8 cellular contexts compared by ENCODE assay signal in the genomic region with DNA sequence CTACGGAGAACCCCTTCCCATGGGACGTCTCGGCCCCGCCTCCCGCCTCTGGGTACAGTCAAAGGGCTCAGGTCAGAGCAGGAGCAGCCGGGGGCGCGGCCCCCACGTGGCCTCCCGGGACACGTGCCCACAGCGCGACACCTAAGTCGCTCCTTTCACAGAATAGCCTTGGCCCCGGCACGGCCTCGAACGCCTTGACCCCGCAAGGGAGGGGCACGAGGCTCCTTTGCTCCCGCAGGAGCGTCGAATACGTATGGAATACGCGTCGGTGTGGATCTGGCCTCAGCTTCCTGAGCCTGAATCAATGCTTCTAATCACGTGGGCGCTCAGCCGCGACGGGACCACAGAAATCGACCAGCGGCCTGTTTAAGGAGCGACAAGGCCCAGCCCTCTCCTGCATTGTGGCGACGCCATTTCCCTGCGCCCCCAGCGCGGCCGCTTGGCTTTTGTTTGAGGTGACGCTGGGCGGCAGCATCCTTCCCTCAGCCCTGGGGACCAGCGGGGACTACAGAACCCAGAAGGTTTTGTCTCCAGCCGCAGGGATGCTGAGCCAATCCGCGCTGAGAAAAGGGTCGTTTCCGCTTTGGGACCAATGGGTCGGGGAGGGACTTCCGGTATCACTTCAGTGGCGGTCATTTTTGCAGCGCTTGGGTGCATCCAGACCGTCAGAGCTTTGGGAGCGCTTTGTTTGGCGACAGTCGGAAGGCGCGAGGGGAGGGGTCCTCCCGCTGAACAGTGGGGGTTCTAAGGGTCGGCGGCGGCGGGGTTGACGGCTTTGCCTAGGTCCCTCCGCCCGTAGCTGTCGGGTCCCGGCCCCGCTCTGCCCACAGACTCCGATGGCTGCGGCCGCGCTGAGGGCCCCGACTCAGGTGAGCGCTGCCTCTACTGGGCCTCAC. TPM values are rescaled to one million over a fixed set of nuclear protein-coding genes. Genes with fewer than 3 reads are reported as not detected.
DNase-seq lines count a peak whose midpoint lies in the region; ATAC-seq, FAIRE-seq and TF ChIP-seq lines count a peak whose summit lies in the region.

A gene (plus strand): TSS at position 625 of the 896 bp plus-strand sequence. CDS start 212 bp downstream, at position 837.

- no peaks in the 10 kb centered on the region for H4K20me1 ChIP-seq in keratinocyte (ENCODE audit: control insufficient read depth, extremely low read depth, insufficient read depth, low read length)

- H3K4me1 ChIP-seq in keratinocyte (ENCODE audit: control insufficient read depth, extremely low read depth, insufficient read depth, low read length): peaks cover 20% of the 10 kb centered on the region
- H3K4me1 ChIP-seq in spleen: peaks cover 10 to 34% (median 19%) of the 10 kb centered on the region in 6 donors

- peak within 1 kb of the TSS; percentile 85 for H3K4me2 ChIP-seq in keratinocyte (ENCODE audit: control insufficient read depth, extremely low read depth, insufficient read depth, low read depth, low read length)

- H3K27ac ChIP-seq in keratinocyte (ENCODE audit: control insufficient read depth, insufficient read depth, low read length) (peak within 1 kb of the TSS; percentile 31), spleen (peak within 1 kb of the TSS; percentile 51 to 83 (median 74))

- DNase-seq in COR-L47 (lab: John Stamatoyannopoulos, UW) (peak; percentile 84), NCI-H1092 treated with DMSO at 0.1 percent for 48 hours (lab: John Stamatoyannopoulos, UW) (peak; percentile 88), choroid plexus epithelial cell (ENCODE audit: low read depth) (peak; percentile 93), keratinocyte (ENCODE audit: low read depth, low spot score) (no peak), spleen (peak; percentile 96), SHP77 (lab: John Stamatoyannopoulos, UW) (no peak)
- peak; percentile 67 to 73 for DNase-seq in activated CD4-positive, alpha-beta T cell treated with anti-CD3 and anti-CD28 coated beads for 24 hours (ENCODE audit: low read depth in 2 of 2)

- H2AFZ ChIP-seq in keratinocyte (ENCODE audit: control insufficient read depth, low read length): peak within 1 kb of the TSS; percentile 93

- H3K9me3 ChIP-seq in keratinocyte (ENCODE audit: control insufficient read depth, low read depth, low read length) (peaks cover 12% of the 10 kb centered on the region), spleen (peaks cover 5 to 80% (median 51%) of the 10 kb centered on the region in 8 donors)

- H3K9ac ChIP-seq in keratinocyte (ENCODE audit: control insufficient read depth, extremely low read depth, insufficient read depth, low read length): peak within 1 kb of the TSS; percentile 47

- H3K9me1 ChIP-seq in keratinocyte (ENCODE audit: control insufficient read depth, extremely low read depth, insufficient read depth, low read length): no peaks in the 10 kb centered on the region

- peaks cover 2% of the 10 kb centered on the region for H3K79me2 ChIP-seq in keratinocyte (ENCODE audit: control insufficient read depth, insufficient read depth, low read length)

- H3K36me3 ChIP-seq in keratinocyte (ENCODE audit: control insufficient read depth in 2 of 2, extremely low read depth in 1 of 2, insufficient read depth in 2 of 2, low read length in 2 of 2) (no peaks in the 10 kb centered on the region), spleen (peaks cover 3 to 45% (median 34%) of the 10 kb centered on the region in 6 donors)

- H3K27me3 ChIP-seq in keratinocyte (ENCODE audit: control insufficient read depth, extremely low read depth, insufficient read depth, low read length) (no peaks in the 10 kb centered on the region), spleen (replicated peaks in 1 of 7) (no peaks in the 10 kb centered on the region)

- TF ChIP-seq CTCF in choroid plexus epithelial cell (conservative IDR thresholded peaks at IDR 0.05; ENCODE audit: low read depth, low read length) (peak; percentile 1), keratinocyte (optimal IDR thresholded peaks at IDR 0.05 in 1 of 3, IDR thresholded peaks at IDR 0.05 in 1 of 3, conservative IDR thresholded peaks at IDR 0.05 in 1 of 3; ENCODE audit: extremely low read depth in 1 of 3, insufficient read depth in 2 of 3, low read length in 3 of 3) (peak in 1 of 3 experiments; percentile 11), spleen (IDR thresholded peaks at IDR 0.05 in 8 of 11, conservative IDR thresholded peaks at IDR 0.05 in 3 of 11) (peak in 5 of 11 experiments; percentile 24 to 39 (median 28))

- peak; percentile 43 for FAIRE-seq in keratinocyte (lab: Jason Lieb, UNC)

- dilution Hi-C loops in keratinocyte (cut with MboI; ENCODE audit: extremely low pct_ligation_motif_present, low sequenced_read_pairs): no loop called here

- peak within 1 kb of the TSS; percentile 75 for H3K4me3 ChIP-seq in choroid plexus epithelial cell (ENCODE audit: low read depth, low read length)
- peak within 1 kb of the TSS; percentile 61 to 81 (median 73) for H3K4me3 ChIP-seq in keratinocyte (ENCODE audit: control insufficient read depth in 2 of 3, extremely low read depth in 1 of 3, insufficient read depth in 2 of 3, low read depth in 1 of 3, low read length in 3 of 3)
- H3K4me3 ChIP-seq in spleen: peak within 1 kb of the TSS; percentile 53 to 83 (median 76)

- peak; percentile 82 for ATAC-seq in GM21528 (IDR thresholded peaks at IDR 0.05; ENCODE audit: low FRiP score, unreplicated experiment)

- WGBS in spleen, 5 donors: 2 to 11% (median 4%) methylated on average over 24 to 76 of the region's 76 CpGs

- peak in 1 of 3 donors; percentile 37 for TF ChIP-seq POLR2A in spleen (IDR thresholded peaks at IDR 0.05)

- intact Hi-C loops in spleen (cut with DNase I; ENCODE audit: low total_unique reads): no loop called here

RNA-seq across cellular contexts. Expression of the gene that starts here (rescaled TPM):
- polyA plus RNA-seq in keratinocyte (3.5 to 4.5 TPM (median 3.9 TPM) in 3 replicates), spleen (1 to 10 TPM; 3.4 to 4.5 (median 3.7) TPM)
- polyA plus RNA-seq in keratinocyte (2011; ENCODE audit: low read depth): 0.41 TPM
- polyA plus RNA-seq in keratinocyte (2011; cell fraction: cytosol; rRNA removed): 2.0 and 3.0 TPM in 2 replicates
- 3.3 and 4.8 TPM in 2 replicates for polyA plus RNA-seq in keratinocyte (2011; cell fraction: nucleus; rRNA removed)
- polyA plus RNA-seq in keratinocyte (2012; ENCODE audit: low replicate concordance): 1.9 and 4.3 TPM in 2 replicates
- polyA minus RNA-seq in keratinocyte: 5.1 to 5.2 TPM (median 5.1 TPM) in 3 replicates
- polyA minus RNA-seq in keratinocyte (2011; cell fraction: cytosol; rRNA and poly(A)+ RNA removed): 4.2 TPM
- polyA minus RNA-seq in keratinocyte (2011; cell fraction: nucleus; rRNA and poly(A)+ RNA removed): 8.4 and 8.7 TPM in 2 replicates
- 10 to 100 TPM in 3 of 7 donors, 1 to 10 TPM in 4; 5.1 to 12.0 (median 8.6) TPM for total RNA-seq in spleen

Comparison
In these comparisons a context has a peak if more than half of its experiments do, and no peak if none do; other contexts are left out.
1. DNase-seq: peak in COR-L47 (single experiment), NCI-H1092 treated with DMSO at 0.1 percent for 48 hours (single experiment), activated CD4-positive, alpha-beta T cell treated with anti-CD3 and anti-CD28 coated beads for 24 hours (2 of 2), choroid plexus epithelial cell (single experiment) and spleen (single experiment); none in keratinocyte (single experiment) and SHP77 (0 of 2).
2. Peak in every context shown above with its lines, with median percentiles within 50 percentile points of each other: H3K4me3 ChIP-seq.